Comparison of ENCODE assay signal across 16 cellular contexts in the genomic region with DNA sequence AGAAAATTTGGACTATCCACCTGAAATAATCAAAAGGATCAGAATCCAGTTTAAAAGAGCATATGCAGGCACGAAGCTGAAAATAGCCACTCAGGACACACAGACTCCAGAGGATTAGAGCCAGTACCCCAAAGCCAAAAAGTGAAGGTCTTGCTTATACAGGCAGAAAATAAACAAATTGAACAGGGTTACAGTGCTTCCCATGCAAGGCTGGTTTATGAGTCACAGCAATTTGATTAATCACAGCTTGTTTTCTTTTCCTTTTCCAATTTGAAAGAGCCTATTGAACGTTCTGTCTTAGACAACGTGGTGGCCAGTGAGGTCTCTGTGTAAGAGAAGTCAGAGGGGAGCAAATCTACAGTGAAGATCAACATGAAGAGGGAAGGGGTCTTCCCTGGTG. TPM values are rescaled to one million over a fixed set of nuclear protein-coding genes. Genes with fewer than 3 reads are reported as not detected.
DNase-seq lines count a peak whose midpoint lies in the region; ATAC-seq and TF ChIP-seq lines count a peak whose summit lies in the region.
"Had no signal": no experiment of that assay in that cellular context is flagged by ENCODE, and none has a peak within 500 bp of the region (broad histone marks: within the 10 kb centered on the region; RNA-seq: fewer than 3 reads in every experiment).

No MANE protein-coding gene starts in this region.

- peak; percentile 59 for DNase-seq in AG10803 (ENCODE audit: low read depth)
- peak; percentile 37 for DNase-seq in PC-3
- DNase-seq in epithelial cell of esophagus (ENCODE audit: low read depth), result peak; percentile 64
- DNase-seq in right lobe of liver, result no peak
- DNase-seq in T-cell, result no peak
- no peak for DNase-seq in NOMO-1 treated with DMSO at 0.1 percent for 48 hours (lab: John Stamatoyannopoulos, UW; ENCODE audit: unreplicated experiment)
- no peak for DNase-seq in activated naive CD4-positive, alpha-beta T cell (lab: John Stamatoyannopoulos, UW)
- DNase-seq: activated CD8-positive, alpha-beta T cell treated with anti-CD3 and anti-CD28 coated beads, Interleukin-2, amount 10 ng/mL, durations not matched to agents 7 days and 5 days; activated gamma-delta T cell; NCI-H1105 treated with DMSO at 0.1 percent for 48 hours; stimulated activated CD4-positive, alpha-beta T cell treated with anti-CD3 and anti-CD28 coated beads, Interleukin-15, amount 100 ng/mL, for 24 hours had no signal

- H3K36me3 ChIP-seq in PC-3 (ENCODE audit: low read depth, low read length) (no peaks in the 10 kb centered on the region), right lobe of liver (peaks cover 0 to 6% (median 0%) of the 10 kb centered on the region in 4 donors)
- H3K36me3 ChIP-seq: neutrophil had no signal

- peak; percentile 55 for ATAC-seq in PC-3
- peak in 3 of 4 donors; percentile 37 to 84 (median 52) for ATAC-seq in right lobe of liver
- ATAC-seq in T-cell (replicated peaks in 1 of 4), result no peak
- ATAC-seq in GM18868 (IDR thresholded peaks at IDR 0.05; ENCODE audit: unreplicated experiment), result no peak
- ATAC-seq: activated CD8-positive, alpha-beta T cell treated with anti-CD3 and anti-CD28 coated beads, Interleukin-2, amount 10 ng/mL, durations not matched to agents 7 days and 5 days had no signal

- no peak for TF ChIP-seq CTCF in AG10803 (conservative IDR thresholded peaks at IDR 0.05; ENCODE audit: low read length)
- TF ChIP-seq CTCF in PC-3 (conservative IDR thresholded peaks at IDR 0.05; ENCODE audit: low read depth, low read length), result no peak
- no peak for TF ChIP-seq CTCF in epithelial cell of esophagus (IDR thresholded peaks at IDR 0.05; ENCODE audit: insufficient read depth, low read depth, low read length, missing control alignments)
- no peak for TF ChIP-seq CTCF in right lobe of liver (IDR thresholded peaks at IDR 0.05)

- no peak overlapping the region for H3K4me3 Mint-ChIP-seq in T-cell
- H3K4me3 Mint-ChIP-seq: activated CD8-positive, alpha-beta T cell treated with anti-CD3 and anti-CD28 coated beads, Interleukin-2, amount 10 ng/mL, durations not matched to agents 7 days and 5 days; GM23338 had no signal

- H3K4me3 ChIP-seq in AG10803 (ENCODE audit: low read length) (no peak overlapping the region), PC-3 (ENCODE audit: low read length) (no peak overlapping the region), epithelial cell of esophagus (ENCODE audit: low read length) (no peak overlapping the region), right lobe of liver (no peak overlapping the region)
- H3K4me3 ChIP-seq: GM23338, lung had no signal

- peaks cover 8% of the 10 kb centered on the region; the same call in 1 of the 2 replicates for H3K4me1 ChIP-seq in PC-3 (ENCODE audit: insufficient read depth, low read length)
- H3K4me1 ChIP-seq in right lobe of liver, result peaks cover 0 to 10% (median 0%) of the 10 kb centered on the region in 4 donors

- POLR2A ChIA-PET in PC-3 (lab: Charles Lee; ENCODE audit: unreplicated experiment) (no interaction called here), T-cell (lab: Charles Lee) (no interaction called here)

- H3K27me3 ChIP-seq in PC-3 (ENCODE audit: low read length), result no peaks in the 10 kb centered on the region
- no peaks in the 10 kb centered on the region for H3K27me3 ChIP-seq in right lobe of liver

- peak overlapping the region; percentile 61; the same call in 1 of the 2 replicates for H2AFZ ChIP-seq in PC-3 (ENCODE audit: low read length)
- H2AFZ ChIP-seq: GM23338 had no signal

- H3K27ac Mint-ChIP-seq in T-cell, result no peak overlapping the region
- H3K27ac Mint-ChIP-seq: activated CD8-positive, alpha-beta T cell treated with anti-CD3 and anti-CD28 coated beads, Interleukin-2, amount 10 ng/mL, durations not matched to agents 7 days and 5 days; GM23338 had no signal

- no peaks in the 10 kb centered on the region for H3K27me3 Mint-ChIP-seq in T-cell

- no TSS peak for BruUV-seq in PC-3 (replicated peaks; lab: Mats Ljungman, UMichigan)

- H3K9me3 ChIP-seq in PC-3 (ENCODE audit: low read length), result no peaks in the 10 kb centered on the region
- H3K9me3 ChIP-seq in right lobe of liver, result no peaks in the 10 kb centered on the region
- H3K9me3 ChIP-seq: neutrophil had no signal

- no peaks in the 10 kb centered on the region for H3F3A ChIP-seq in PC-3 (ENCODE audit: low read length, unreplicated experiment)

- TF ChIP-seq POLR2A in right lobe of liver (IDR thresholded peaks at IDR 0.05), result no peak

- H3K9me2 ChIP-seq in PC-3 (replicated peaks; ENCODE audit: low read length), result no peaks in the 10 kb centered on the region

- no peaks in the 10 kb centered on the region for H3K36me3 Mint-ChIP-seq in T-cell

- H3K79me2 ChIP-seq in PC-3 (ENCODE audit: low read length), result no peaks in the 10 kb centered on the region

- CTCF ChIA-PET in PC-3 (lab: Charles Lee), result no interaction called here
- CTCF ChIA-PET in T-cell (lab: Charles Lee), result no interaction called here

- H3K27ac ChIP-seq in PC-3 (ENCODE audit: low read length) (no peak overlapping the region), right lobe of liver (no peak overlapping the region)
- H3K27ac ChIP-seq: neutrophil had no signal

- peak overlapping the region; percentile 33; the same call in 1 of the 2 replicates for H3K4me2 ChIP-seq in PC-3 (ENCODE audit: low read length)
- H3K4me2 ChIP-seq: GM23338 had no signal

- intact Hi-C loops in PC-3 (cut with micrococcal nuclease), result no loop called here
- intact Hi-C loops in right lobe of liver (cut with DNase I), result no loop called here

- H3K9me3 Mint-ChIP-seq in T-cell, result peaks cover 4 to 12% (median 7%) of the 10 kb centered on the region in 3 donors

- no peak overlapping the region for H3K9ac ChIP-seq in PC-3 (ENCODE audit: low read length)

- H3K4me1 Mint-ChIP-seq in T-cell, result no peaks in the 10 kb centered on the region
- H3K4me1 Mint-ChIP-seq: GM23338 had no signal

- H4K20me1 ChIP-seq in PC-3 (ENCODE audit: low read length), result no peaks in the 10 kb centered on the region

- WGBS in right lobe of liver (ENCODE audit: insufficient coverage, low coverage, low lambda C conversion rate, missing lambda C conversion rate), result 47% methylated on average over 3 of the region's 3 CpGs

RNA-seq across cellular contexts. Expression of a gene that starts 10.2 kb away (rescaled TPM):
- total RNA-seq in PC-3 (2014; rRNA removed), result 0.04 and 0.58 TPM in 2 replicates
- total RNA-seq in right lobe of liver, result 100 to 1,000 TPM in 5 of 6 experiments, 10 to 100 TPM in 1; 73.9 to 176 (median 140) TPM
- total RNA-seq in T-cell, result under 1 TPM in 3 of 5 donors, not detected in 2; 0.33 to 0.73 (median 0.70) TPM
- total RNA-seq: activated CD8-positive, alpha-beta T cell treated with anti-CD3 and anti-CD28 coated beads, Interleukin-2, amount 10 ng/mL, durations not matched to agents 7 days and 5 days; ureter had no signal

RNA-seq across cellular contexts. Expression of a gene that starts 11.2 kb away (rescaled TPM):
- total RNA-seq in PC-3 (2014; rRNA removed) (2.5 and 4.9 TPM in 2 replicates), right lobe of liver (1 to 10 TPM in 4 of 6 experiments, under 1 TPM in 2; 0.73 to 2.4 (median 1.5) TPM), T-cell (under 1 TPM in 3 of 5 donors, not detected in 2; 0.22 to 0.58 (median 0.36) TPM)
- total RNA-seq: activated CD8-positive, alpha-beta T cell treated with anti-CD3 and anti-CD28 coated beads, Interleukin-2, amount 10 ng/mL, durations not matched to agents 7 days and 5 days had no signal

Comparison
In these comparisons a context has a peak if more than half of its experiments do, and no peak if none do; other contexts are left out.
1. DNase-seq: peak in AG10803 (single experiment), PC-3 (single experiment) and epithelial cell of esophagus (single experiment); none in right lobe of liver (0 of 3), T-cell (0 of 34), NOMO-1 treated with DMSO at 0.1 percent for 48 hours (single experiment) and activated naive CD4-positive, alpha-beta T cell (0 of 4).
2. ATAC-seq: peak in PC-3 (single experiment) and right lobe of liver (3 of 4); none in T-cell (0 of 4) and GM18868 (single experiment).
3. RNA of a gene that starts 10.2 kb away (total RNA-seq): 73.9 to 176 TPM in right lobe of liver; 0.33 to 0.73 TPM in T-cell and 0.04 to 0.58 TPM in PC-3; every median in the first group is over 10 times any median in the second.